16 cellular contexts compared by ENCODE assay signal in genomic region chr4:62053974-62054373, GRCh38.
DNase-seq lines count a peak whose midpoint lies in the region; ATAC-seq and TF ChIP-seq lines count a peak whose summit lies in the region.
"Had no signal": no experiment of that assay in that cellular context is flagged by ENCODE, and none has a peak within 500 bp of the region (broad histone marks: within the 10 kb centered on the region; RNA-seq: fewer than 3 reads in every experiment).

No MANE protein-coding gene starts in this region.

- H3K27ac ChIP-seq in smooth muscle cell (ENCODE audit: low read depth) (no peak overlapping the region), substantia nigra (ENCODE audit: low read depth, low read length, poor library complexity, severe bottlenecking) (no peak overlapping the region)
- H3K27ac ChIP-seq: BLaER1 had no signal

- no peaks in the 10 kb centered on the region for H4K20me1 ChIP-seq in smooth muscle cell (ENCODE audit: low read depth)
- H4K20me1 ChIP-seq: BLaER1 had no signal

- H3K9ac ChIP-seq in adipocyte (ENCODE audit: low read length), result no peak overlapping the region
- no peak overlapping the region for H3K9ac ChIP-seq in smooth muscle cell (ENCODE audit: low read depth)
- H3K9ac ChIP-seq: BLaER1 had no signal

- H3K36me3 ChIP-seq in adipocyte (ENCODE audit: control insufficient read depth, insufficient read depth, low read length, severe bottlenecking), result no peaks in the 10 kb centered on the region
- no peaks in the 10 kb centered on the region for H3K36me3 ChIP-seq in smooth muscle cell (ENCODE audit: low read depth)
- H3K36me3 ChIP-seq: BLaER1 had no signal

- peak overlapping the region; percentile 27 for H3K4me2 ChIP-seq in smooth muscle cell
- H3K4me2 ChIP-seq: BLaER1, GM23338 had no signal

- H3K27me3 ChIP-seq in adipocyte (replicated peaks; ENCODE audit: control insufficient read depth, insufficient read depth, low read length) (no peaks in the 10 kb centered on the region), smooth muscle cell (ENCODE audit: low read depth) (no peaks in the 10 kb centered on the region)
- H3K27me3 ChIP-seq: BLaER1 had no signal

- ATAC-seq in HG03469 (IDR thresholded peaks at IDR 0.05; ENCODE audit: unreplicated experiment), result no peak
- ATAC-seq: GM23338, HepG2 had no signal

- no peaks in the 10 kb centered on the region for H3F3A ChIP-seq in smooth muscle cell (ENCODE audit: low read depth)

- DNase-seq in NCI-H226, result peak; percentile 2
- peak; percentile 17 for DNase-seq in adipocyte (ENCODE audit: low read depth)
- peak; percentile 18 for DNase-seq in epidermal melanocyte (ENCODE audit: insufficient read length, low spot score)
- no peak for DNase-seq in smooth muscle cell (lab: John Stamatoyannopoulos, UW; ENCODE audit: unreplicated experiment)
- no peak for DNase-seq in substantia nigra (lab: John Stamatoyannopoulos, UW)
- no peak for DNase-seq in NCI-H2171 treated with DMSO at 0.1 percent for 48 hours (lab: John Stamatoyannopoulos, UW)
- DNase-seq: 8988T; Calu3; CD4-positive, alpha-beta memory T cell; DMS79 treated with DMSO at 0.1 percent for 48 hours; GF-D8; HCEC 1CT had no signal

- TF ChIP-seq CTCF in smooth muscle cell (IDR thresholded peaks at IDR 0.05; ENCODE audit: borderline replicate concordance, insufficient read depth, poor library complexity, severe bottlenecking), result no peak

- H3K9me3 ChIP-seq in adipocyte (ENCODE audit: control insufficient read depth, low read length) (no peaks in the 10 kb centered on the region), smooth muscle cell (replicated peaks; ENCODE audit: low read depth) (no peaks in the 10 kb centered on the region)
- H3K9me3 ChIP-seq: BLaER1 had no signal

- H3K79me2 ChIP-seq in smooth muscle cell (ENCODE audit: low read depth), result no peaks in the 10 kb centered on the region

- H3K4me3 ChIP-seq in adipocyte (ENCODE audit: low read length) (no peak overlapping the region), smooth muscle cell (no peak overlapping the region)
- H3K4me3 ChIP-seq: BLaER1, GM23338 had no signal

- H3K4me1 ChIP-seq in adipocyte (ENCODE audit: control insufficient read depth, insufficient read depth, low read length) (no peaks in the 10 kb centered on the region), smooth muscle cell (ENCODE audit: low read depth) (peaks cover 3% of the 10 kb centered on the region)
- H3K4me1 ChIP-seq: BLaER1 had no signal

- no peak overlapping the region for H2AFZ ChIP-seq in smooth muscle cell (ENCODE audit: low read depth)
- H2AFZ ChIP-seq: GM23338 had no signal

Comparison
In these comparisons a context has a peak if more than half of its experiments do, and no peak if none do; other contexts are left out.
1. DNase-seq: peak in NCI-H226 (single experiment), adipocyte (single experiment) and epidermal melanocyte (single experiment); none in smooth muscle cell (single experiment), substantia nigra (0 of 49) and NCI-H2171 treated with DMSO at 0.1 percent for 48 hours (single experiment).